8 cellular contexts compared by ENCODE assay signal in the genomic region with DNA sequence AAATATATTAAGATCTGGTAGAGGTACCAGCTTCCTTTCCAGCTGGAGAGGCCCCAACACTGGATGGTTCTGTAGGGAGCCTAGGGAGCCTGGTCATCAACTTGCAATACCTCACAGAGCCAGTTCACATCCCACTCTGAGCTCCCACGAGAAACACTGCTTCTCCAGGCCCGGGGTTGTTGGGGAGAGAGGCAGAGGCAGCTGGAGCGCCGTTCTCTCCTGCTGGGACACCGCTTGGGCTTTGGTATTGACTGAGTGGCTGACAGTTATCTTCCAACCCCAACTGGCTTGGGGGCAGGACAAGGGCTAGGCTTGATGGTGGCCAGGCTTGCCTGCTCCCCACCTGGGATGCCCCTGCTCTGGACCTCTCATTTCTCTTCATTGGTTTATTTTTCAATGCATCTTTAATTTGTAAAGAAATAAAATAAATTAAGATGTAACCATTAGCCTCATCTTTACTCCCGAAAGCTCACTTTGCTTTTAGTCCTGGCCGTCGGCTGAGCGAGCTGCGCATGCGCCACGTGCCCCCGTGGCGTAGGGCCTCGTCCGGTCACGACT. TPM values are rescaled to one million over a fixed set of nuclear protein-coding genes. Genes with fewer than 3 reads are reported as not detected.
A peak's percentile ranks its signal among the peaks of the same experiment; 100 is the strongest.
DNase-seq lines count a peak whose midpoint lies in the region; ATAC-seq lines count a peak whose summit lies in the region.

No MANE protein-coding gene starts in this region.

- H3K9ac ChIP-seq in endocrine pancreas (ENCODE audit: control insufficient read depth, insufficient read depth, low read length), result peak overlapping the region; percentile 88

- peaks cover 9% of the 10 kb centered on the region for H3K4me1 ChIP-seq in endocrine pancreas (ENCODE audit: control insufficient read depth, insufficient read depth, low read length)

- H3K4me3 ChIP-seq in endocrine pancreas (ENCODE audit: control insufficient read depth, insufficient read depth, low read length), result no peak overlapping the region

- peaks cover 6% of the 10 kb centered on the region for H3K36me3 ChIP-seq in endocrine pancreas (ENCODE audit: control insufficient read depth, insufficient read depth, low read length)

- peak; percentile 65 for DNase-seq in DMS153 treated with DMSO at 0.1 percent for 48 hours (lab: John Stamatoyannopoulos, UW; ENCODE audit: unreplicated experiment)
- peak; percentile 46 to 70 for DNase-seq in Kasumi-1 (lab: John Stamatoyannopoulos, UW)
- DNase-seq in activated CD4-positive, alpha-beta T cell treated with anti-CD3 and anti-CD28 coated beads for 48 hours, result peak; percentile 83
- peak; percentile 87 for DNase-seq in mucosa of gallbladder (ENCODE audit: low spot score)
- peak; percentile 61 to 63 for DNase-seq in stimulated activated CD8-positive, alpha-beta memory T cell treated with anti-CD3 and anti-CD28 coated beads, Interleukin-7, amount 100 ng/mL, for 48 hours (ENCODE audit: extremely low read depth in 1 of 2, low read depth in 1 of 2)

- no peaks in the 10 kb centered on the region for H3K27me3 ChIP-seq in endocrine pancreas (ENCODE audit: control insufficient read depth, insufficient read depth, low read length)

- no peaks in the 10 kb centered on the region for H3K9me3 ChIP-seq in endocrine pancreas (ENCODE audit: control insufficient read depth, low read length)

- peak; percentile 35 for ATAC-seq in GM21390 (IDR thresholded peaks at IDR 0.05; ENCODE audit: unreplicated experiment)
- no peak for ATAC-seq in GM21825 (IDR thresholded peaks at IDR 0.05; ENCODE audit: unreplicated experiment)

RNA-seq across cellular contexts. Expression of a gene that starts 10.0 kb away (rescaled TPM):
- 28.0 TPM for total RNA-seq in mucosa of gallbladder

RNA-seq across cellular contexts. Expression of a gene that starts 13.6 kb away (rescaled TPM):
- total RNA-seq in mucosa of gallbladder, result 170 TPM

RNA-seq across cellular contexts. Expression of a gene that starts 27.6 kb away (rescaled TPM):
- 90.1 TPM for total RNA-seq in mucosa of gallbladder

RNA-seq across cellular contexts. Expression of a gene that starts 39.6 kb away (rescaled TPM):
- 41.9 TPM for total RNA-seq in mucosa of gallbladder
